18 cellular contexts compared by ENCODE assay signal in the genomic region with DNA sequence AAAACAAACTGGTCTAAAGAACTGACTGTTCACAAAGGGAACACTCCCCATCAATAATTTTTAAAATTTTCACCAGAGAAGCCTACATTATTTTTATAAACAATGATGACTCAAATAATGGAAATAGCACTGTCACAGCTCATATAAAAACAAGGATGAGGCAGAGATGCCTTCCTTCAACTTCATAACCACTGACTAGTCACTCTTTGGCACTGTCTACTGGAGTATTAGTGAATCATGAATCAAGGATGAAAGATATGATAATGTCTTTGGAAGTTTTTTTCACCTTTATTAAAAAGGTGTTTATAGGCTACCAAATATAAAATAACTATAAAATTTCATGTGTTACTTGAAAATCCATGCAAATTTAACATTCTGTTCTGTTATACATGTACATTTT.
DNase-seq lines count a peak whose midpoint lies in the region; ATAC-seq and TF ChIP-seq lines count a peak whose summit lies in the region.
"Had no signal": no experiment of that assay in that cellular context is flagged by ENCODE, and none has a peak within 500 bp of the region (broad histone marks: within the 10 kb centered on the region; RNA-seq: fewer than 3 reads in every experiment).

No MANE protein-coding gene starts in this region.

- H3K4me1 Mint-ChIP-seq in neural progenitor cell = peaks cover 8% of the 10 kb centered on the region
- H3K4me1 Mint-ChIP-seq: neural crest cell had no signal

- no peaks in the 10 kb centered on the region for H4K20me1 ChIP-seq in Karpas-422 (ENCODE audit: insufficient read depth, low read depth, low read length)
- H4K20me1 ChIP-seq in neural progenitor cell (ENCODE audit: low read depth) = no peaks in the 10 kb centered on the region

- no peak overlapping the region for H3K27ac Mint-ChIP-seq in neural progenitor cell
- H3K27ac Mint-ChIP-seq: CD4-positive, CD25-positive, alpha-beta regulatory T cell had no signal

- no peak for ATAC-seq in GM21360 (IDR thresholded peaks at IDR 0.05; ENCODE audit: unreplicated experiment)
- ATAC-seq: left ventricle myocardium superior had no signal

- H3K27ac ChIP-seq in Karpas-422 (ENCODE audit: low read length) (no peak overlapping the region), neural progenitor cell (no peak overlapping the region)
- H3K27ac ChIP-seq: sigmoid colon, stomach had no signal

- no peak overlapping the region for H3K4me3 Mint-ChIP-seq in neural progenitor cell
- H3K4me3 Mint-ChIP-seq: CD4-positive, CD25-positive, alpha-beta regulatory T cell; neural crest cell had no signal

- H3K9me3 Mint-ChIP-seq in neural progenitor cell = no peaks in the 10 kb centered on the region
- H3K9me3 Mint-ChIP-seq: CD4-positive, CD25-positive, alpha-beta regulatory T cell had no signal

- no peaks in the 10 kb centered on the region for H3K27me3 Mint-ChIP-seq in neural progenitor cell (ENCODE audit: insufficient read depth, low read depth)
- H3K27me3 Mint-ChIP-seq: CD4-positive, CD25-positive, alpha-beta regulatory T cell had no signal

- H3K4me1 ChIP-seq in Karpas-422 (ENCODE audit: low read length) (no peaks in the 10 kb centered on the region), neural progenitor cell (no peaks in the 10 kb centered on the region)
- H3K4me1 ChIP-seq: stomach had no signal

- H3K79me2 ChIP-seq in Karpas-422 (ENCODE audit: low read length) (no peaks in the 10 kb centered on the region), neural progenitor cell (ENCODE audit: low read depth) (no peaks in the 10 kb centered on the region)

- H3K36me3 ChIP-seq in Karpas-422 (ENCODE audit: insufficient read depth, low read length) = no peaks in the 10 kb centered on the region
- no peaks in the 10 kb centered on the region for H3K36me3 ChIP-seq in neural progenitor cell
- H3K36me3 ChIP-seq: sigmoid colon, stomach had no signal

- H3K9ac ChIP-seq in Karpas-422 (ENCODE audit: low read length) (no peak overlapping the region), neural progenitor cell (no peak overlapping the region)

- TF ChIP-seq CTCF in epithelial cell of esophagus (IDR thresholded peaks at IDR 0.05; ENCODE audit: insufficient read depth, low read depth, low read length, missing control alignments) = no peak
- TF ChIP-seq CTCF in neural progenitor cell (IDR thresholded peaks at IDR 0.05) = no peak

- peak; percentile 52 for DNase-seq in Caki2 (ENCODE audit: low read depth)
- peak; percentile 77 for DNase-seq in NCI-H446 treated with DMSO at 0.1 percent for 48 hours (lab: John Stamatoyannopoulos, UW)
- peak; percentile 91 for DNase-seq in epithelial cell of esophagus (ENCODE audit: low read depth)
- peak; percentile 45 for DNase-seq in non-pigmented ciliary epithelial cell (ENCODE audit: low read depth)
- DNase-seq in Kasumi-1 (lab: John Stamatoyannopoulos, UW) = no peak
- no peak for DNase-seq in Karpas-422
- no peak for DNase-seq in neural progenitor cell (ENCODE audit: low spot score)
- DNase-seq: CD4-positive, CD25-positive, alpha-beta regulatory T cell; effector CD4-positive, alpha-beta T cell; GF-D8; head of caudate nucleus; left ventricle myocardium superior; NCI-H1092; NCI-H2227 treated with DMSO at 0.1 percent for 48 hours; sigmoid colon; stomach had no signal

- H3K4me2 ChIP-seq in Karpas-422 (ENCODE audit: low read depth, low read length, poor library complexity, severe bottlenecking) (no peak overlapping the region), neural progenitor cell (no peak overlapping the region)

- H2AFZ ChIP-seq in Karpas-422 (ENCODE audit: low read length) (no peak overlapping the region), neural progenitor cell (replicated peaks) (no peak overlapping the region)

- no peaks in the 10 kb centered on the region for H3K9me2 ChIP-seq in Karpas-422 (replicated peaks; ENCODE audit: insufficient read depth, low read length)

- H3F3A ChIP-seq in neural progenitor cell (ENCODE audit: low read depth) = no peaks in the 10 kb centered on the region

- no peaks in the 10 kb centered on the region for H3K27me3 ChIP-seq in Karpas-422 (ENCODE audit: low read length)
- no peaks in the 10 kb centered on the region for H3K27me3 ChIP-seq in neural progenitor cell
- H3K27me3 ChIP-seq: sigmoid colon, stomach had no signal

- in situ Hi-C loops in Caki2 (cut with HindIII; ENCODE audit: low pct_unique_long_range_greater_than_20kb, low sequenced_read_pairs) = no loop called here

- H3K4me3 ChIP-seq in epithelial cell of esophagus (ENCODE audit: low read length) = no peak overlapping the region
- no peak overlapping the region for H3K4me3 ChIP-seq in Karpas-422 (ENCODE audit: low read length)
- H3K4me3 ChIP-seq in neural progenitor cell = no peak overlapping the region
- H3K4me3 ChIP-seq: sigmoid colon, stomach had no signal

- H3K36me3 Mint-ChIP-seq in neural progenitor cell = no peaks in the 10 kb centered on the region

- H3K9me3 ChIP-seq in Karpas-422 (ENCODE audit: low read length) = no peaks in the 10 kb centered on the region
- no peaks in the 10 kb centered on the region for H3K9me3 ChIP-seq in neural progenitor cell (ENCODE audit: low read depth)
- H3K9me3 ChIP-seq: sigmoid colon, stomach had no signal

Comparison
In these comparisons a context has a peak if more than half of its experiments do, and no peak if none do; other contexts are left out.
1. DNase-seq: peak in Caki2 (single experiment), NCI-H446 treated with DMSO at 0.1 percent for 48 hours (single experiment), epithelial cell of esophagus (single experiment) and non-pigmented ciliary epithelial cell (single experiment); none in Kasumi-1 (0 of 2), Karpas-422 (single experiment) and neural progenitor cell (single experiment).